In genomic region chr15:28737521-28738199, GRCh38 we compare ENCODE assay signal across 8 cellular contexts. TPM values are rescaled to one million over a fixed set of nuclear protein-coding genes. Genes with fewer than 3 reads are reported as not detected.
DNase-seq lines count a peak whose midpoint lies in the region; ATAC-seq, FAIRE-seq and TF ChIP-seq lines count a peak whose summit lies in the region.
"Not testable (repeated sequence)": the region's sequence is repeated elsewhere in the genome, so short reads cannot be mapped to it uniquely, and the experiment has no call there.

No MANE protein-coding gene starts in this region.

- not testable (repeated sequence) for BruUV-seq in GM12878 (replicated peaks; lab: Mats Ljungman, UMichigan)

- TF ChIP-seq POLR2A in GM12878 (IDR thresholded peaks at IDR 0.05; ENCODE audit: low read depth, low read length), result not testable (repeated sequence)

- not testable (repeated sequence) for H3K27me3 ChIP-seq in GM12878 (replicated peaks in 1 of 2; ENCODE audit: control insufficient read depth in 2 of 2, insufficient read depth in 2 of 2, low read length in 1 of 2)

- RAD21 ChIA-PET in GM12878 (lab: Charles Lee; ENCODE audit: unreplicated experiment), result not testable (repeated sequence)

- not testable (repeated sequence) for H2AFZ ChIP-seq in GM12878 (ENCODE audit: control insufficient read depth, low read depth, low read length)

- intact Hi-C loops in GM12878 (cut with micrococcal nuclease; ENCODE audit: unreplicated experiment), result not testable (repeated sequence)

- POLR2A ChIA-PET in GM12878 (lab: Charles Lee), result not testable (repeated sequence)

- not testable (repeated sequence) for H3K9ac ChIP-seq in GM12878 (ENCODE audit: control insufficient read depth, insufficient read depth, low read length)

- peak overlapping the region; percentile 46 for H3K27ac ChIP-seq in C4-2B
- not testable (repeated sequence) for H3K27ac ChIP-seq in GM12878 (ENCODE audit: control insufficient read depth, insufficient read depth)

- H3K4me3 ChIP-seq in GM12878, result peak overlapping the region; percentile 17; the same call in 1 of the 2 replicates

- not testable (repeated sequence) for H3K79me2 ChIP-seq in GM12878 (ENCODE audit: control insufficient read depth, insufficient read depth, low read length)

- ATAC-seq in GM21447 (IDR thresholded peaks at IDR 0.05; ENCODE audit: unreplicated experiment) (peak; percentile 53), GM12878 (peak; percentile 79)
- ATAC-seq in activated CD4-positive, CD25-positive, alpha-beta regulatory T cell treated with anti-CD3 and anti-CD28 coated beads, Interleukin-2, amount 50 U/mL, for 24 hours, result peak; percentile 37 to 54

- in situ Hi-C loops in GM12878 (cut with MboI), result not testable (repeated sequence)

- SMC1A ChIA-PET in GM12878 (lab: Charles Lee; ENCODE audit: uncharacterized antibody, unreplicated experiment), result not testable (repeated sequence)

- not testable (repeated sequence) for H3K9me3 ChIP-seq in GM12878 (replicated peaks; ENCODE audit: control insufficient read depth, insufficient read depth, low read length)

- not testable (repeated sequence) for FAIRE-seq in GM12878 (lab: Jason Lieb, UNC)

- H3K36me3 ChIP-seq in GM12878 (ENCODE audit: control insufficient read depth in 2 of 2, insufficient read depth in 2 of 2, low read length in 1 of 2), result not testable (repeated sequence)

- H3K4me1 ChIP-seq in GM12878 (ENCODE audit: control insufficient read depth, insufficient read depth, low read length), result not testable (repeated sequence)

- TF ChIP-seq CTCF in C4-2B (conservative IDR thresholded peaks at IDR 0.05), result peak; percentile 9
- not testable (repeated sequence) for TF ChIP-seq CTCF in GM12878 (IDR thresholded peaks at IDR 0.05 in 2 of 3, conservative IDR thresholded peaks at IDR 0.05 in 1 of 3; ENCODE audit: control insufficient read depth in 2 of 3, extremely low read depth in 1 of 3, insufficient read depth in 1 of 3, low read depth in 3 of 3, low read length in 3 of 3)

- TF ChIP-seq EP300 in GM12878 (IDR thresholded peaks at IDR 0.05; ENCODE audit: borderline replicate concordance in 1 of 2, control insufficient read depth in 1 of 2, low read depth in 2 of 2, low read length in 2 of 2), result not testable (repeated sequence)

- H4K20me1 ChIP-seq in GM12878 (ENCODE audit: control insufficient read depth, insufficient read depth), result not testable (repeated sequence)

- TF ChIP-seq RAD21 in GM12878 (IDR thresholded peaks at IDR 0.05; ENCODE audit: insufficient read depth, low read depth, low read length), result not testable (repeated sequence)

- 1% methylated on average over 47 of the region's 101 CpGs for WGBS in GM12878 (ENCODE audit: insufficient coverage, insufficient replicate concordance, low lambda C conversion rate, missing lambda C conversion rate)

- peak; percentile 23 for DNase-seq in HK-2 (ENCODE audit: unreplicated experiment)
- DNase-seq in GM12878 (ENCODE audit: low read depth, low spot score), result not testable (repeated sequence)
- peak; percentile 8 for DNase-seq in globus pallidus (ENCODE audit: low spot score)
- DNase-seq in myocyte (ENCODE audit: low read depth), result peak; percentile 5
- peak; percentile 11 to 15 for DNase-seq in stimulated activated CD8-positive, alpha-beta memory T cell treated with anti-CD3 and anti-CD28 coated beads, Interleukin-2, amount 100 ng/mL, for 1 hour (ENCODE audit: low read depth in 2 of 2)

- H3K4me2 ChIP-seq in GM12878 (ENCODE audit: control insufficient read depth, insufficient read depth), result not testable (repeated sequence)

- CTCF ChIA-PET in GM12878 (lab: Yijun Ruan, JAX), result not testable (repeated sequence)

TF ChIP-seq in GM12878, 131 proteins besides CTCF, POLR2A, EP300 and RAD21:
- TF ChIP-seq GATAD2B (conservative IDR thresholded peaks at IDR 0.05; ENCODE audit: low read depth), result peak; percentile 68; the same call in 1 of the 2 replicates
- 0 out of 2 replicates have a peak, but pooled peaks have one; percentile 17 for TF ChIP-seq NR2F1 (conservative IDR thresholded peaks at IDR 0.05)
- TF ChIP-seq BHLHE40 (IDR thresholded peaks at IDR 0.05; ENCODE audit: borderline replicate concordance in 1 of 2, low read depth in 2 of 2, low read length in 1 of 2), result 0 out of 4 replicates have a peak, but pooled peaks of 1 of the 2 experiments have one; percentile 30
- 0 out of 2 replicates have a peak, but pooled peaks have one; percentile 30 for TF ChIP-seq ZNF217 (IDR thresholded peaks at IDR 0.05)
- TF ChIP-seq BACH1 (IDR thresholded peaks at IDR 0.05; ENCODE audit: borderline replicate concordance), result peak; percentile 62; the same call in 1 of the 2 replicates

RNA-seq across cellular contexts. Expression of gene GOLGA8M, which starts 25.4 kb away (rescaled TPM):
- not detected in 2 replicates for total RNA-seq in GM12878 (2013; cell fraction: nucleolus; rRNA removed)
- total RNA-seq in GM12878 (2014; rRNA removed) (not detected in 2 replicates), GM12878 (2014; rRNA removed; fragmentation: Illumina TruSeq; extraction: Trizol) (not detected in 2 replicates), GM12878 (2021) (not detected in 2 replicates), myocyte (0.64 TPM in 1 of 2 replicates, not detected in the other)
- not detected for polyA plus RNA-seq in GM12878 (2011; ENCODE audit: low read depth)
- polyA plus RNA-seq in GM12878 (2011; rRNA removed) (0.08 and 0.32 TPM in 2 replicates), GM12878 (2014; fragmentation: Illumina TruSeq; extraction: Trizol) (not detected in 2 replicates), GM12878 (2014; fragmentation: Nextera tagmentation; extraction: Ambion mirVana) (not detected), GM12878 (2014; rRNA removed) (not detected in 2 replicates), GM12878 (2016; fragmentation: Nextera tagmentation; extraction: Ambion mirVana) (not detected)
- 0.10 and 0.24 TPM in 2 replicates for polyA plus RNA-seq in GM12878 (2011; cell fraction: cytosol; rRNA removed)
- polyA plus RNA-seq in GM12878 (2011; cell fraction: nucleus; rRNA removed), result 0.51 and 0.70 TPM in 2 replicates
- polyA plus RNA-seq in GM12878 (2012), result not detected in 2 replicates
- not detected in 2 replicates for polyA minus RNA-seq in GM12878 (2011; rRNA and poly(A)+ RNA removed)
- not detected in 2 replicates for polyA minus RNA-seq in GM12878 (2011; cell fraction: cytosol; rRNA and poly(A)+ RNA removed)
- 0.19 TPM in 1 of 2 replicates, not detected in the other for polyA minus RNA-seq in GM12878 (2011; cell fraction: nucleus; rRNA and poly(A)+ RNA removed)
- polyA plus RNA-seq in myocyte (2012), result 1.8 TPM
